ENCODE assay signal across 8 cellular contexts in the genomic region with DNA sequence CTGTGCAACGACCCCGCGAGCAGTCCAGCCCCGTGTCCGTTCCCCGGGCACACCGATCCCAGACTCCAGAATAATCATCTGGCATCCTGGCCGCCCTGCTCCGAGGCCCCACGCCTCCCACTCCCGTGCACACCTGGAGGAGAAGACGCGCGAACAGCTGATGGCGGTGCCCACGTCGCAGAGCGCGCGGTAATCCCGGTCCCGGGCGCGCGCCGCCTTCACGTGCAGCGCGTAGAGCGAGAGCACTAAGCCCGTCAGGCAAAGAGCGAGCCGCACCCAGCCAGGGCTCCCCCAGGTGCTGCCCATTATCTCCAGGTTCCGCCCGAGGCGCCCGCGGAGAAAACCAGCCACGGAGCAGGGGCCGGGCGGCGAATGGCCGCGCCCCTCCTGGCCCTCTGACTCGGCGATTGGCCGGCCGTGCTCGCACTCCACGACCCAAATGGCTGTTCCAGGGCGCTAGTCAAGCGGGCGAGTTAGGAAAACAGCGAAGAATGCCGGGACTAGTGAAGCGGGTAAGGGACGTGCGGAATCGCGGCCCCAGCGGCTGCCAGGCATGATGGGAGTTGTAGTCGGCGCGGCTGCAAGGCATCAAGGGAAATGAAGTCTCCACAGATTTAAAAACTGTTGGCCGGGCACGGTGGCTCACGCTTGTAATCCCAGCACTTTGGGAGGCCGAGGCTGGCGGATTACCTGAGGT. TPM values are rescaled to one million over a fixed set of nuclear protein-coding genes. Genes with fewer than 3 reads are reported as not detected.
DNase-seq lines count a peak whose midpoint lies in the region; ATAC-seq and TF ChIP-seq lines count a peak whose summit lies in the region.

A gene (minus strand): TSS at position 374 of the 697 bp plus-strand sequence. CDS start 68 bp downstream, at position 306.

- WGBS in right cardiac atrium = under 1% methylated on average over 69 of the region's 69 CpGs
- WGBS in aorta, 2 donors = 0 to 1% methylated on average over 68 to 69 of the region's 69 CpGs

- no peak for TF ChIP-seq CTCF in ascending aorta (IDR thresholded peaks at IDR 0.05)

- DNase-seq in NCI-H187 (lab: John Stamatoyannopoulos, UW) = peak; percentile 38 to 79
- DNase-seq in T-helper 2 cell treated with Interferon-gamma antibody and Interleukin-4, amounts not matched to agents 5 μg/mL and 100 μg/mL, for 36 hours (ENCODE audit: low spot score) = peak; percentile 91
- DNase-seq in ascending aorta (ENCODE audit: low spot score in 2 of 2) = peak; percentile 88 to 98
- DNase-seq in right cardiac atrium = peak; percentile 95 to 97 (median 97)
- DNase-seq in aorta = peak; percentile 97 to 98

- H3K27me3 ChIP-seq in ascending aorta (no peaks in the 10 kb centered on the region), right cardiac atrium (ENCODE audit: control insufficient read depth, insufficient read depth) (no peaks in the 10 kb centered on the region), rectal smooth muscle tissue (ENCODE audit: control insufficient read depth, insufficient read depth, low read length) (no peaks in the 10 kb centered on the region), aorta (ENCODE audit: control insufficient read depth in 1 of 2, insufficient read depth in 2 of 2, low read length in 1 of 2) (no peaks in the 10 kb centered on the region)

- intact Hi-C loops in ascending aorta (cut with DNase I) (loop anchor here (1.0 to 10.0 kb wide), 6 partner anchors 20 to 350 kb away; a partner anchor contains a TSS), right cardiac atrium (cut with DNase I) (no loop called here), aorta (cut with DNase I) (loop anchor here in 1 of 2 donors (1.0 to 5.0 kb wide), 2 partner anchors 48 to 107 kb away; a partner anchor contains a TSS)

- H3K9me3 ChIP-seq in ascending aorta (no peaks in the 10 kb centered on the region), right cardiac atrium (ENCODE audit: control insufficient read depth, low read length) (no peaks in the 10 kb centered on the region), aorta (ENCODE audit: control insufficient read depth, low read length) (no peaks in the 10 kb centered on the region)

- H3K36me3 Mint-ChIP-seq in T-helper 2 cell treated with Interferon-gamma antibody and Interleukin-4, amounts not matched to agents 5 μg/mL and 100 μg/mL, for 36 hours (ENCODE audit: low read depth) = peaks cover 10% of the 10 kb centered on the region

- peak within 1 kb of the TSS; percentile 86 for H3K27ac Mint-ChIP-seq in T-helper 2 cell treated with Interferon-gamma antibody and Interleukin-4, amounts not matched to agents 5 μg/mL and 100 μg/mL, for 36 hours

- H3K4me1 ChIP-seq in ascending aorta (peaks cover 0 to 3% of the 10 kb centered on the region in 2 donors), right cardiac atrium (ENCODE audit: control insufficient read depth, insufficient read depth, low read length) (no peaks in the 10 kb centered on the region), rectal smooth muscle tissue (ENCODE audit: control insufficient read depth, insufficient read depth, low read length) (no peaks in the 10 kb centered on the region), aorta (ENCODE audit: control insufficient read depth in 1 of 2, insufficient read depth in 2 of 2, low read length in 2 of 2) (no peaks in the 10 kb centered on the region)

- H3K9ac ChIP-seq in rectal smooth muscle tissue (ENCODE audit: low read length) = peak within 1 kb of the TSS; percentile 83

- H3K36me3 ChIP-seq in ascending aorta (peaks cover 9 to 13% of the 10 kb centered on the region in 2 donors), rectal smooth muscle tissue (ENCODE audit: control insufficient read depth, insufficient read depth, low read length) (peaks cover 6% of the 10 kb centered on the region), aorta (ENCODE audit: control insufficient read depth in 1 of 2, insufficient read depth in 2 of 2, low read length in 1 of 2) (no peaks in the 10 kb centered on the region)

- H3K27me3 Mint-ChIP-seq in T-helper 2 cell treated with Interferon-gamma antibody and Interleukin-4, amounts not matched to agents 5 μg/mL and 100 μg/mL, for 36 hours (ENCODE audit: low read depth) = no peaks in the 10 kb centered on the region

- no peaks in the 10 kb centered on the region for H3K9me3 Mint-ChIP-seq in T-helper 2 cell treated with Interferon-gamma antibody and Interleukin-4, amounts not matched to agents 5 μg/mL and 100 μg/mL, for 36 hours

- H3K4me1 Mint-ChIP-seq in T-helper 2 cell treated with Interferon-gamma antibody and Interleukin-4, amounts not matched to agents 5 μg/mL and 100 μg/mL, for 36 hours (ENCODE audit: low read depth) = peaks cover 13% of the 10 kb centered on the region

- peak; percentile 87 for ATAC-seq in GM18498 (IDR thresholded peaks at IDR 0.05; ENCODE audit: unreplicated experiment)
- peak; percentile 85 for ATAC-seq in HG02885 (IDR thresholded peaks at IDR 0.05; ENCODE audit: poor library complexity, unreplicated experiment)
- peak; percentile 97 for ATAC-seq in right cardiac atrium
- ATAC-seq in aorta (ENCODE audit: low FRiP score) = peak; percentile 95

- peak within 1 kb of the TSS; percentile 86 to 92 for H3K27ac ChIP-seq in ascending aorta
- H3K27ac ChIP-seq in right cardiac atrium (ENCODE audit: low read length) = peak within 1 kb of the TSS; percentile 48
- H3K27ac ChIP-seq in rectal smooth muscle tissue (ENCODE audit: low read depth, low read length) = peak within 1 kb of the TSS; percentile 82
- peak within 1 kb of the TSS in 1 of 2 donors; percentile 69 for H3K27ac ChIP-seq in aorta (ENCODE audit: low read depth in 1 of 2, low read length in 2 of 2)

- H3K4me3 ChIP-seq in ascending aorta = peak within 1 kb of the TSS; percentile 94 to 97
- peak within 1 kb of the TSS; percentile 53 for H3K4me3 ChIP-seq in right cardiac atrium (ENCODE audit: low read length)
- peak within 1 kb of the TSS; percentile 94 for H3K4me3 ChIP-seq in rectal smooth muscle tissue (ENCODE audit: low read length)
- peak within 1 kb of the TSS; percentile 58 to 78 for H3K4me3 ChIP-seq in aorta (ENCODE audit: low read length in 2 of 2)

- peak within 1 kb of the TSS; percentile 91 for H3K4me3 Mint-ChIP-seq in T-helper 2 cell treated with Interferon-gamma antibody and Interleukin-4, amounts not matched to agents 5 μg/mL and 100 μg/mL, for 36 hours

RNA-seq across cellular contexts. Expression of the gene that starts here (rescaled TPM):
- total RNA-seq in ascending aorta (227 TPM), right cardiac atrium (10 to 100 TPM; 40.8 to 56.0 (median 47.1) TPM), aorta (100 to 1,000 TPM in 1 of 2 donors, 10 to 100 TPM in 1; 75.7 to 109 TPM)
- polyA plus RNA-seq in right cardiac atrium (68.0 TPM), aorta (100 to 1,000 TPM; 143 to 206 TPM)
